Comparison of ENCODE assay signal across 15 cellular contexts in the genomic region with DNA sequence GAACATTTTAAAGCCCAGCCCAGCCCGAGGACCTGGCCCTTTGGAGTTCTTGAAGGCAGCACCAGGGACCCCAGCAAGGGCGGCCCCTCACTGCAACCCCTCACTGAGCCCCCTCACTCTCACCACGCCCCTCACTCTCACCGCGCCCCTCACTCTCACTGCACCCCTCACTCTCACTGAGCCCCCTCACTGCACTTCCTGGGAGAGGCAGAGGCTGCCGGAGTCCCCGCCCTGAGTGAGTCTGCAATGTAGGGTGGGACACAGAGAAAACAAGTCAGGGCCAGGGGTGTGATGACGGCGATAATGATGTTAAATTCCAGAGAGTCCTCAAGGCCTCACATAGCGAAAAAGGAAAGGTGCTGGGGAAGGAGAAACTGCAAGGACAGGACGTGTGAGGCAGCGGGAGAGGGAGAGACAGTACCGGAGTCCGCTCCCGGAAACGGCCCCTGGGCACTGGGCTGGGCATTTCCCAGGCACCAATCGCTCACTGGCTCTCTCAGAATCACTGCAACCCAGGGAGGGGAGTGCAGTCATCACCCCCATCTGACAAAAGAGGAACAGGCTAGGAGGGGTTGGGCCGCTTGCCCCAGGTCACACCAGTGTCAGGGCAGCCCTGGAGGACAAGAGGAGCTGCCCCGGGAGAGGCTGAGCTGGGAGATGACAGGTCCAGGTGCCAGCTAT. TPM values are rescaled to one million over a fixed set of nuclear protein-coding genes. Genes with fewer than 3 reads are reported as not detected.
A peak's percentile ranks its signal among the peaks of the same experiment; 100 is the strongest.
DNase-seq lines count a peak whose midpoint lies in the region; ATAC-seq and TF ChIP-seq lines count a peak whose summit lies in the region.
"Had no signal": no experiment of that assay in that cellular context is flagged by ENCODE, and none has a peak within 500 bp of the region (broad histone marks: within the 10 kb centered on the region; RNA-seq: fewer than 3 reads in every experiment).

No MANE protein-coding gene starts in this region.

- H3K4me3 ChIP-seq in H7 (ENCODE audit: insufficient read depth, low read depth, low read length) (no peak overlapping the region), mucosa of stomach (ENCODE audit: low read length) (no peak overlapping the region), right cardiac atrium (ENCODE audit: low read length) (no peak overlapping the region), MG63 (no peak overlapping the region)
- H3K4me3 ChIP-seq: right atrium auricular region, SJCRH30 had no signal

- peak overlapping the region; percentile 7 for H3K9ac ChIP-seq in mucosa of stomach (ENCODE audit: low read length)

- intact Hi-C loops in CD14-positive monocyte (cut with micrococcal nuclease) = no loop called here
- intact Hi-C loops in right cardiac atrium (cut with DNase I) = no loop called here

- DNase-seq in CD14-positive monocyte (ENCODE audit: low spot score) (peak; percentile 90), H7 (peak; percentile 70), mesenteric fat pad (ENCODE audit: low spot score) (no peak), right cardiac atrium (no peak), MG63 (no peak)
- DNase-seq in activated naive CD8-positive, alpha-beta T cell treated with anti-CD3 and anti-CD28 coated beads, Interleukin-2, amount 10 ng/mL, durations not matched to agents 7 days and 5 days = no peak
- DNase-seq: amygdala, hippocampal formation, NCI-H446, SJCRH30 had no signal

- H3K9me3 Mint-ChIP-seq in CD14-positive monocyte = no peaks in the 10 kb centered on the region
- no peaks in the 10 kb centered on the region for H3K9me3 Mint-ChIP-seq in activated naive CD8-positive, alpha-beta T cell treated with anti-CD3 and anti-CD28 coated beads, Interleukin-2, amount 10 ng/mL, durations not matched to agents 7 days and 5 days

- H3K27me3 ChIP-seq in H7 (ENCODE audit: control insufficient read depth, insufficient read depth, low read length) (no peaks in the 10 kb centered on the region), mucosa of stomach (ENCODE audit: control insufficient read depth, insufficient read depth, low read length) (no peaks in the 10 kb centered on the region), right cardiac atrium (ENCODE audit: control insufficient read depth, insufficient read depth) (no peaks in the 10 kb centered on the region), MG63 (no peaks in the 10 kb centered on the region)
- H3K27me3 ChIP-seq: right atrium auricular region, SJCRH30 had no signal

- peaks cover 59% of the 10 kb centered on the region for H3K4me1 ChIP-seq in mucosa of stomach (ENCODE audit: control insufficient read depth, insufficient read depth, low read length)
- H3K4me1 ChIP-seq in right cardiac atrium (ENCODE audit: control insufficient read depth, insufficient read depth, low read length) = peaks cover 5% of the 10 kb centered on the region

- H3K36me3 Mint-ChIP-seq in CD14-positive monocyte = peaks cover 21 to 30% of the 10 kb centered on the region in 2 donors
- peaks cover 31% of the 10 kb centered on the region for H3K36me3 Mint-ChIP-seq in activated naive CD8-positive, alpha-beta T cell treated with anti-CD3 and anti-CD28 coated beads, Interleukin-2, amount 10 ng/mL, durations not matched to agents 7 days and 5 days

- H3K27ac ChIP-seq in right cardiac atrium (ENCODE audit: low read length) = no peak overlapping the region
- H3K27ac ChIP-seq: right atrium auricular region, SJCRH30 had no signal

- H3K36me3 ChIP-seq in H7 (replicated peaks; ENCODE audit: control insufficient read depth, insufficient read depth, low read length) (no peaks in the 10 kb centered on the region; the same call in 1 of the 2 replicates), mucosa of stomach (ENCODE audit: control insufficient read depth, insufficient read depth, low read length) (no peaks in the 10 kb centered on the region), MG63 (no peaks in the 10 kb centered on the region)
- H3K36me3 ChIP-seq: right atrium auricular region, SJCRH30 had no signal

- WGBS in right cardiac atrium = 51% methylated on average over 19 of the region's 19 CpGs

- peaks cover 96% of the 10 kb centered on the region for H3K4me1 Mint-ChIP-seq in CD14-positive monocyte
- peaks cover 80% of the 10 kb centered on the region for H3K4me1 Mint-ChIP-seq in activated naive CD8-positive, alpha-beta T cell treated with anti-CD3 and anti-CD28 coated beads, Interleukin-2, amount 10 ng/mL, durations not matched to agents 7 days and 5 days

- peak overlapping the region; percentile 85 to 96 (median 94) for H3K27ac Mint-ChIP-seq in CD14-positive monocyte
- H3K27ac Mint-ChIP-seq in activated naive CD8-positive, alpha-beta T cell treated with anti-CD3 and anti-CD28 coated beads, Interleukin-2, amount 10 ng/mL, durations not matched to agents 7 days and 5 days = peak overlapping the region; percentile 64

- no peaks in the 10 kb centered on the region for H3K9me3 ChIP-seq in mucosa of stomach (ENCODE audit: control insufficient read depth, low read length)
- no peaks in the 10 kb centered on the region for H3K9me3 ChIP-seq in right cardiac atrium (ENCODE audit: control insufficient read depth, low read length)
- H3K9me3 ChIP-seq in MG63 = no peaks in the 10 kb centered on the region
- H3K9me3 ChIP-seq: right atrium auricular region, SJCRH30 had no signal

- peaks cover 0 to 6% (median 1%) of the 10 kb centered on the region in 3 donors for H3K27me3 Mint-ChIP-seq in CD14-positive monocyte (ENCODE audit: low read depth in 3 of 3)
- H3K27me3 Mint-ChIP-seq in activated naive CD8-positive, alpha-beta T cell treated with anti-CD3 and anti-CD28 coated beads, Interleukin-2, amount 10 ng/mL, durations not matched to agents 7 days and 5 days = no peaks in the 10 kb centered on the region

- no peak for TF ChIP-seq CTCF in CD14-positive monocyte (IDR thresholded peaks at IDR 0.05)

- no peak for ATAC-seq in activated naive CD8-positive, alpha-beta T cell treated with anti-CD3 and anti-CD28 coated beads, Interleukin-2, amount 10 ng/mL, durations not matched to agents 7 days and 5 days (ENCODE audit: low read depth)
- ATAC-seq in GM18517 (IDR thresholded peaks at IDR 0.05; ENCODE audit: unreplicated experiment) (no peak), right cardiac atrium (no peak)
- ATAC-seq: activated CD4-positive, CD25-positive, alpha-beta regulatory T cell treated with anti-CD3 and anti-CD28 coated beads, Interleukin-2, amount 50 U/mL, for 24 hours had no signal

- H3K4me3 Mint-ChIP-seq in CD14-positive monocyte = peak overlapping the region; percentile 69 to 73
- peak overlapping the region; percentile 44 for H3K4me3 Mint-ChIP-seq in activated naive CD8-positive, alpha-beta T cell treated with anti-CD3 and anti-CD28 coated beads, Interleukin-2, amount 10 ng/mL, durations not matched to agents 7 days and 5 days

- POLR2A ChIA-PET in activated naive CD8-positive, alpha-beta T cell treated with anti-CD3 and anti-CD28 coated beads, Interleukin-2, amount 10 ng/mL, durations not matched to agents 7 days and 5 days (lab: Charles Lee) = interaction anchor here (1.2 to 1.4 kb wide), 2 partner anchors 19 to 23 kb away, joined by 3 to 5 read pairs; no protein-coding TSS in a partner anchor

RNA-seq across cellular contexts. Expression of gene CCDC88C, which starts 24.9 kb away (rescaled TPM):
- polyA plus RNA-seq in CD14-positive monocyte (10 to 100 TPM; 11.6 to 12.3 TPM), right cardiac atrium (2.5 TPM)
- total RNA-seq in H7 (2014; rRNA removed; shearing (Covaris generic)) = 25.2 and 34.0 TPM in 2 replicates
- total RNA-seq in activated naive CD8-positive, alpha-beta T cell treated with anti-CD3 and anti-CD28 coated beads, Interleukin-2, amount 10 ng/mL, durations not matched to agents 7 days and 5 days = 100 to 1,000 TPM; 206 to 209 TPM
- total RNA-seq in mesenteric fat pad (17.4 TPM), right cardiac atrium (1 to 10 TPM; 2.5 to 5.4 (median 4.8) TPM)
- 1.2 and 5.8 TPM in 2 replicates for total RNA-seq in MG63 (2014; rRNA removed; shearing (Covaris generic); ENCODE audit: low replicate concordance)
- polyA plus RNA-seq: BJ had no signal

Comparison
In these comparisons a context has a peak if more than half of its experiments do, and no peak if none do; other contexts are left out.
1. DNase-seq: peak in CD14-positive monocyte (single experiment) and H7 (single experiment); none in activated naive CD8-positive, alpha-beta T cell treated with anti-CD3 and anti-CD28 coated beads, Interleukin-2, amount 10 ng/mL, durations not matched to agents 7 days and 5 days (single experiment), mesenteric fat pad (single experiment), right cardiac atrium (0 of 3) and MG63 (single experiment).